In the genomic region with DNA sequence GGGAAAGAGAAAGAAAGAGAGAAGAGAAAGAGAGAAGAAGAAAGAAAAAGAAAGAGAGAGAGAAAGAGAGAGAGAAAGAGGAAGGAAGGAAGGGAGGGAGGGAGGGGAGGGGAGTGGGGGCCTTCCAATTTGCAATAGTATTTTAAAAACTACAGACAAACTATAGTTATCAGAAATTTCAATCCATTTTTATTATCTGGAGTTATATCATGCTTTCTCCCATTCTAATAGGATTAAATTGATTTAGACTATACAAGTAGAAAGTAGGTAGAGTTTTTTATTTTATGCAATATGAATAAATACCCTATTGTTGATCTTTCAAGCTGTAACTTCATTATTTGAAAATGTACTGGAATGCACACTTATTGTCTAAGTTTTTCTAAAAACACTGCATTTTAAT, we compare ENCODE assay signal across 8 cellular contexts.
"Had no signal": no experiment of that assay in that cellular context is flagged by ENCODE, and none has a peak within 500 bp of the region (broad histone marks: within the 10 kb centered on the region; RNA-seq: fewer than 3 reads in every experiment).

No MANE protein-coding gene starts in this region.

- DNase-seq: GDM1, GF-D8 had no signal

- FAIRE-seq: G401.6, GM12878, GM12891, GM12892, GM18507, GM19239 had no signal

- H3K4me3 ChIP-seq: GM12878 had no signal

- ATAC-seq: GM12878 had no signal
